Comparison of ENCODE assay signal across 1 cellular context in genomic region chr20:14991023-14991422, GRCh38.
TF ChIP-seq lines count a peak whose summit lies in the region.

No MANE protein-coding gene starts in this region.

TF ChIP-seq in HepG2, 621 proteins besides CTCF, POLR2A, EP300 and RAD21 (continued from another document and continues in another):
- TF ChIP-seq E2F5 (CRISPR knock-in tag; conservative IDR thresholded peaks at IDR 0.05) (no peak), STAT6 (CRISPR knock-in tag; IDR thresholded peaks at IDR 0.05; ENCODE audit: borderline replicate concordance) (no peak), E2F2 (CRISPR knock-in tag; IDR thresholded peaks at IDR 0.05; ENCODE audit: borderline replicate concordance) (no peak), JARID2 (CRISPR knock-in tag; IDR thresholded peaks at IDR 0.05; ENCODE audit: insufficient replicate concordance) (no peak), ZNF510 (CRISPR knock-in tag; IDR thresholded peaks at IDR 0.05; ENCODE audit: low read depth) (no peak), ZNF558 (CRISPR knock-in tag; IDR thresholded peaks at IDR 0.05; ENCODE audit: borderline replicate concordance) (no peak), FOXC1 (CRISPR knock-in tag; IDR thresholded peaks at IDR 0.05; ENCODE audit: borderline replicate concordance) (no peak), ZNF275 (CRISPR knock-in tag; IDR thresholded peaks at IDR 0.05; ENCODE audit: borderline replicate concordance) (no peak), IKZF4 (CRISPR knock-in tag; IDR thresholded peaks at IDR 0.05; ENCODE audit: borderline replicate concordance, low read depth, not compliant biosample characterization) (no peak), ZFP62 (CRISPR knock-in tag; IDR thresholded peaks at IDR 0.05) (no peak), RFXAP (CRISPR knock-in tag; IDR thresholded peaks at IDR 0.05; ENCODE audit: borderline replicate concordance) (no peak), SOX6 (IDR thresholded peaks at IDR 0.05) (no peak), SOX6 (CRISPR knock-in tag; IDR thresholded peaks at IDR 0.05) (peak; percentile 84), AHR (CRISPR knock-in tag; IDR thresholded peaks at IDR 0.05) (no peak), SALL2 (CRISPR knock-in tag; IDR thresholded peaks at IDR 0.05) (no peak), SETDB1 (CRISPR knock-in tag; IDR thresholded peaks at IDR 0.05; ENCODE audit: borderline replicate concordance) (0 out of 2 replicates have a peak, but pooled peaks have one; percentile 45), ZNF318 (CRISPR knock-in tag; IDR thresholded peaks at IDR 0.05) (no peak), ZKSCAN8 (CRISPR knock-in tag; IDR thresholded peaks at IDR 0.05; ENCODE audit: borderline replicate concordance) (peak; percentile 63; the same call in 1 of the 2 replicates), DZIP1 (CRISPR knock-in tag; IDR thresholded peaks at IDR 0.05) (no peak), ZNF614 (CRISPR knock-in tag; IDR thresholded peaks at IDR 0.05; ENCODE audit: borderline replicate concordance) (peak; percentile 81), ZSCAN22 (CRISPR knock-in tag; IDR thresholded peaks at IDR 0.05) (0 out of 2 replicates have a peak, but pooled peaks have one; percentile 42), PATZ1 (CRISPR knock-in tag; IDR thresholded peaks at IDR 0.05) (peak; percentile 36; the same call in 1 of the 2 replicates), MAFK (conservative IDR thresholded peaks at IDR 0.05 in 1 of 2, IDR thresholded peaks at IDR 0.05 in 1 of 2; ENCODE audit: low read length in 2 of 2) (no peak), ZNF281 (CRISPR knock-in tag; IDR thresholded peaks at IDR 0.05; ENCODE audit: borderline replicate concordance) (no peak), CREBL2 (CRISPR knock-in tag; IDR thresholded peaks at IDR 0.05; ENCODE audit: borderline replicate concordance) (no peak), FUBP1 (CRISPR knock-in tag; IDR thresholded peaks at IDR 0.05; ENCODE audit: borderline replicate concordance) (no peak), ZNF678 (CRISPR knock-in tag; IDR thresholded peaks at IDR 0.05) (no peak), ZNF484 (CRISPR knock-in tag; IDR thresholded peaks at IDR 0.05; ENCODE audit: borderline replicate concordance, low read depth) (no peak), POLR2G (IDR thresholded peaks at IDR 0.05; ENCODE audit: low read depth, low read length) (no peak)
